9 cellular contexts compared by ENCODE assay signal in genomic region chr10:79608505-79609375, GRCh38. TPM values are rescaled to one million over a fixed set of nuclear protein-coding genes. Genes with fewer than 3 reads are reported as not detected.
A peak's percentile ranks its signal among the peaks of the same experiment; 100 is the strongest.
DNase-seq lines count a peak whose midpoint lies in the region; ATAC-seq and TF ChIP-seq lines count a peak whose summit lies in the region.
"Had no signal": no experiment of that assay in that cellular context is flagged by ENCODE, and none has a peak within 500 bp of the region (broad histone marks: within the 10 kb centered on the region; RNA-seq: fewer than 3 reads in every experiment).

No MANE protein-coding gene starts in this region.

- H3K9me3 Mint-ChIP-seq in chondrocyte (ENCODE audit: low read depth) = peaks cover under 1% of the 10 kb centered on the region
- H3K9me3 Mint-ChIP-seq: memory B cell had no signal

- DNase-seq in CMK (ENCODE audit: low read depth) (peak; percentile 12), RWPE2 (ENCODE audit: low spot score) (no peak), chondrocyte (ENCODE audit: low spot score) (no peak), myocyte (ENCODE audit: low read depth) (peak; percentile 16), coronary artery (ENCODE audit: low spot score) (no peak)

- no peaks in the 10 kb centered on the region for H3K36me3 Mint-ChIP-seq in chondrocyte (ENCODE audit: low read depth)
- H3K36me3 Mint-ChIP-seq: memory B cell had no signal

- no peak overlapping the region for H3K4me3 ChIP-seq in RWPE2 (ENCODE audit: severe bottlenecking)
- H3K4me3 ChIP-seq in coronary artery = no peak overlapping the region

- H3K4me1 Mint-ChIP-seq in chondrocyte (ENCODE audit: low read depth) = no peaks in the 10 kb centered on the region
- H3K4me1 Mint-ChIP-seq: memory B cell had no signal

- H3K27me3 Mint-ChIP-seq in chondrocyte (ENCODE audit: low read depth) = peaks cover 29% of the 10 kb centered on the region

- no peak overlapping the region for H3K27ac Mint-ChIP-seq in chondrocyte (ENCODE audit: unreplicated experiment)
- H3K27ac Mint-ChIP-seq: memory B cell had no signal

- no peaks in the 10 kb centered on the region for H3K9me3 ChIP-seq in RWPE2 (ENCODE audit: severe bottlenecking)

- no peaks in the 10 kb centered on the region for H3K36me3 ChIP-seq in RWPE2 (ENCODE audit: low read depth)

- ATAC-seq in GM21723 (IDR thresholded peaks at IDR 0.05; ENCODE audit: unreplicated experiment) (peak; percentile 51), RWPE2 (ENCODE audit: low read depth) (peak; percentile 39; the same call in 1 of the 3 replicates), HG02588 (IDR thresholded peaks at IDR 0.05; ENCODE audit: unreplicated experiment) (no peak), GM21717 (IDR thresholded peaks at IDR 0.05; ENCODE audit: unreplicated experiment) (no peak)

- H3K4me1 ChIP-seq in RWPE2 (ENCODE audit: insufficient read depth, poor library complexity, severe bottlenecking) = no peaks in the 10 kb centered on the region

- H3K27ac ChIP-seq in RWPE2 (ENCODE audit: poor library complexity, severe bottlenecking) = no peak overlapping the region
- no peak overlapping the region for H3K27ac ChIP-seq in coronary artery

- H3K27me3 ChIP-seq in RWPE2 (ENCODE audit: insufficient read depth, poor library complexity, severe bottlenecking) = no peaks in the 10 kb centered on the region

- H3K4me3 Mint-ChIP-seq in chondrocyte (ENCODE audit: unreplicated experiment) = no peak overlapping the region
- H3K4me3 Mint-ChIP-seq: memory B cell had no signal

- peak; percentile 46 for TF ChIP-seq CTCF in RWPE2 (IDR thresholded peaks at IDR 0.05; ENCODE audit: poor library complexity, severe bottlenecking)
- TF ChIP-seq CTCF in chondrocyte (IDR thresholded peaks at IDR 0.05) = peak; percentile 71
- TF ChIP-seq CTCF in coronary artery (IDR thresholded peaks at IDR 0.05) = no peak

RNA-seq across cellular contexts. Expression of gene SFTPA1, which starts 2.0 kb away (rescaled TPM):
- total RNA-seq in chondrocyte (not detected in 3 replicates), myocyte (not detected in 2 replicates)
- not detected for polyA plus RNA-seq in myocyte (2012)

RNA-seq across cellular contexts. Expression of gene SFTPA2, which starts 48.5 kb away (rescaled TPM):
- not detected in 3 replicates for total RNA-seq in chondrocyte
- total RNA-seq in myocyte = 0.08 TPM in 1 of 2 replicates, not detected in the other
- polyA plus RNA-seq in myocyte (2012) = 0.13 TPM

Comparison
In these comparisons a context has a peak if more than half of its experiments do, and no peak if none do; other contexts are left out.
1. DNase-seq: peak in CMK (single experiment) and myocyte (single experiment); none in RWPE2 (single experiment), chondrocyte (single experiment) and coronary artery (single experiment).
2. ATAC-seq: peak in GM21723 (single experiment) and RWPE2 (single experiment); none in HG02588 (single experiment) and GM21717 (single experiment).